ENCODE assay signal across 13 cellular contexts in genomic region chr10:6844251-6844650, GRCh38.
"Had no signal": no experiment of that assay in that cellular context is flagged by ENCODE, and none has a peak within 500 bp of the region (broad histone marks: within the 10 kb centered on the region; RNA-seq: fewer than 3 reads in every experiment).

No MANE protein-coding gene starts in this region.

- H3K27me3 ChIP-seq: gastroesophageal sphincter, heart left ventricle, sigmoid colon had no signal

- DNase-seq: activated CD4-positive, alpha-beta T cell treated with anti-CD3 and anti-CD28 coated beads, Interleukin-2, amount 10 ng/mL, durations not matched to agents 24 days and 14 days; activated CD8-positive, alpha-beta T cell treated with anti-CD3 and anti-CD28 coated beads, Interleukin-2, amount 10 ng/mL, durations not matched to agents 7 days and 5 days; activated naive CD4-positive, alpha-beta T cell treated with anti-CD3 and anti-CD28 coated beads for 36 hours; activated T-cell treated with anti-CD3 and anti-CD28 coated beads, Interleukin-2, amount 50 U/mL, for 24 hours; effector CD4-positive, alpha-beta T cell; heart left ventricle; kidney; sigmoid colon; stimulated activated CD4-positive, alpha-beta T cell treated with anti-CD3 and anti-CD28 coated beads, Interleukin-4, amount 100 ng/mL, for 4 hours; T-helper 9 cell had no signal

- H3K4me1 ChIP-seq: gastroesophageal sphincter, heart left ventricle, sigmoid colon had no signal

- H3K4me3 ChIP-seq: coronary artery, gastroesophageal sphincter, heart left ventricle, lung, sigmoid colon had no signal

- H3K36me3 ChIP-seq: gastroesophageal sphincter, heart left ventricle, sigmoid colon had no signal

- H3K27ac ChIP-seq: coronary artery, gastroesophageal sphincter, heart left ventricle, sigmoid colon had no signal
